ENCODE assay signal across 8 cellular contexts in genomic region chr3:30689202-30689641, GRCh38.
A peak's percentile ranks its signal among the peaks of the same experiment; 100 is the strongest.
DNase-seq lines count a peak whose midpoint lies in the region; ATAC-seq and TF ChIP-seq lines count a peak whose summit lies in the region.

No MANE protein-coding gene starts in this region.

- peaks cover 55% of the 10 kb centered on the region for H3K36me3 ChIP-seq in GM23248 (ENCODE audit: low read depth)
- H3K36me3 ChIP-seq in osteoblast (ENCODE audit: insufficient read depth, low read length): peaks cover 61% of the 10 kb centered on the region

- H2AFZ ChIP-seq in GM23248 (no peak overlapping the region), osteoblast (ENCODE audit: low read length) (peak overlapping the region; percentile 23)

- peaks cover 46% of the 10 kb centered on the region for H3K79me2 ChIP-seq in GM23248 (ENCODE audit: insufficient read depth)
- peaks cover 13% of the 10 kb centered on the region for H3K79me2 ChIP-seq in osteoblast (ENCODE audit: insufficient read depth, low read length)

- H3K27ac ChIP-seq in GM23248 (peak overlapping the region; percentile 62), osteoblast (ENCODE audit: low read depth, low read length) (peak overlapping the region; percentile 74)

- peaks cover 45% of the 10 kb centered on the region for H3F3A ChIP-seq in GM23248 (ENCODE audit: insufficient read depth)

- peak; percentile 57 for ATAC-seq in esophagus mucosa
- no peak for ATAC-seq in GM21360 (IDR thresholded peaks at IDR 0.05; ENCODE audit: unreplicated experiment)
- no peak for ATAC-seq in HG03354 (IDR thresholded peaks at IDR 0.05; ENCODE audit: poor library complexity, severe bottlenecking, unreplicated experiment)
- no peak for ATAC-seq in HG03378 (IDR thresholded peaks at IDR 0.05; ENCODE audit: unreplicated experiment)

- WGBS in GM23248 (ENCODE audit: low coverage in 1 of 2, low lambda C conversion rate in 2 of 2, missing lambda C conversion rate in 2 of 2), 2 experiments: 7 to 10% methylated on average over 5 of the region's 5 CpGs

- H4K20me1 ChIP-seq in GM23248 (ENCODE audit: insufficient read depth): no peaks in the 10 kb centered on the region
- no peaks in the 10 kb centered on the region for H4K20me1 ChIP-seq in osteoblast (ENCODE audit: insufficient read depth, low read length)

- H3K9me2 ChIP-seq in GM23248 (ENCODE audit: insufficient read depth): no peaks in the 10 kb centered on the region

- H3K4me3 ChIP-seq in GM23248 (no peak overlapping the region), osteoblast (ENCODE audit: insufficient read depth, low read length) (peak overlapping the region; percentile 34)

- DNase-seq in GM23248: peak; percentile 70
- peak; percentile 84 for DNase-seq in SK-MEL-5 (ENCODE audit: low read depth, low spot score)
- peak; percentile 77 for DNase-seq in osteoblast (ENCODE audit: insufficient read length, low spot score, missing footprints)
- DNase-seq in GM10266 (ENCODE audit: extremely low spot score): no peak

- in situ Hi-C loops in GM23248 (cut with MboI): no loop called here
- in situ Hi-C loops in SK-MEL-5 (cut with HindIII; ENCODE audit: low pct_unique_long_range_greater_than_20kb, low sequenced_read_pairs): loop anchor here (10.0 kb wide), 1 partner anchor 344 kb away; no protein-coding TSS in a partner anchor

- peak overlapping the region; percentile 64 for H3K4me2 ChIP-seq in GM23248 (ENCODE audit: unreplicated experiment)
- H3K4me2 ChIP-seq in osteoblast (ENCODE audit: insufficient read depth, low read length): peak overlapping the region; percentile 57

- peak overlapping the region; percentile 11; the same call in 1 of the 2 replicates for H3K9ac ChIP-seq in GM23248

- no peaks in the 10 kb centered on the region for H3K9me3 ChIP-seq in GM23248 (ENCODE audit: low read depth)
- no peaks in the 10 kb centered on the region for H3K9me3 ChIP-seq in osteoblast (ENCODE audit: low read depth, low read length)

- H3K4me1 ChIP-seq in GM23248 (ENCODE audit: insufficient read depth) (peaks cover 35% of the 10 kb centered on the region), osteoblast (ENCODE audit: insufficient read depth, low read length) (peaks cover 30% of the 10 kb centered on the region)

- TF ChIP-seq CTCF in osteoblast (IDR thresholded peaks at IDR 0.05; ENCODE audit: extremely low read depth, low read depth, low read length) (no peak), GM10266 (IDR thresholded peaks at IDR 0.05; ENCODE audit: control insufficient read depth, insufficient read depth, low read depth, missing control alignments) (no peak)

- H3K27me3 ChIP-seq in GM23248 (replicated peaks; ENCODE audit: insufficient read depth) (no peaks in the 10 kb centered on the region), osteoblast (ENCODE audit: insufficient read depth, low read length) (no peaks in the 10 kb centered on the region)
